In genomic region chr14:69002069-69002468, GRCh38 we compare ENCODE assay signal across 10 cellular contexts. TPM values are rescaled to one million over a fixed set of nuclear protein-coding genes. Genes with fewer than 3 reads are reported as not detected.
DNase-seq lines count a peak whose midpoint lies in the region; ATAC-seq and TF ChIP-seq lines count a peak whose summit lies in the region.
"Had no signal": no experiment of that assay in that cellular context is flagged by ENCODE, and none has a peak within 500 bp of the region (broad histone marks: within the 10 kb centered on the region; RNA-seq: fewer than 3 reads in every experiment).

No MANE protein-coding gene starts in this region.

- no peak overlapping the region for H2BK5ac ChIP-seq in trophoblast cell (ENCODE audit: low read depth, low read length, poor library complexity)

- DNase-seq in GM23248 (peak; percentile 29), Peyer's patch (peak in 1 of 3 donors; percentile 50), fibroblast of pulmonary artery (ENCODE audit: low read depth) (peak; percentile 29), trophoblast cell (peak; percentile 85 to 88), erythroblast (lab: John Stamatoyannopoulos, UW) (no peak)
- no peak for DNase-seq in activated naive CD8-positive, alpha-beta T cell treated with anti-CD3 and anti-CD28 coated beads for 36 hours
- DNase-seq: stimulated activated naive B cell treated with anti-CD40 and anti-IgM and Interleukin-4, amounts not matched to agents 10 μg/mL and 1 μg/mL and 100 μg/mL, for 72 hours had no signal

- 83 to 95% methylated on average over 3 of the region's 3 CpGs for WGBS in GM23248 (ENCODE audit: low coverage in 1 of 2, low lambda C conversion rate in 2 of 2, missing lambda C conversion rate in 2 of 2), 2 experiments
- WGBS in trophoblast cell (ENCODE audit: extremely low coverage, insufficient coverage, insufficient read length), result no CpG with 5 or more reads among the region's 3 CpGs

- peak overlapping the region; percentile 18 for H2AK5ac ChIP-seq in trophoblast cell (ENCODE audit: low read length)

- H3F3A ChIP-seq in GM23248 (ENCODE audit: insufficient read depth), result peaks cover 13% of the 10 kb centered on the region; the same call in 1 of the 2 replicates

- H3K9me3 ChIP-seq in GM23248 (ENCODE audit: low read depth), result no peaks in the 10 kb centered on the region
- H3K9me3 ChIP-seq in Peyer's patch, result no peaks in the 10 kb centered on the region
- H3K9me3 ChIP-seq in trophoblast cell (ENCODE audit: insufficient read depth, low read depth, low read length), result no peaks in the 10 kb centered on the region
- H3K9me3 ChIP-seq: ovary had no signal

- H3K27me3 ChIP-seq in GM23248 (replicated peaks; ENCODE audit: insufficient read depth) (no peaks in the 10 kb centered on the region), Peyer's patch (no peaks in the 10 kb centered on the region), trophoblast cell (ENCODE audit: insufficient read depth, low read length) (no peaks in the 10 kb centered on the region)
- H3K27me3 ChIP-seq: ovary had no signal

- peaks cover 6% of the 10 kb centered on the region for H3K79me1 ChIP-seq in trophoblast cell (ENCODE audit: low read length)

- no peaks in the 10 kb centered on the region for H3K27me3 Mint-ChIP-seq in activated naive CD8-positive, alpha-beta T cell treated with anti-CD3 and anti-CD28 coated beads for 36 hours

- no peak overlapping the region for H3K4ac ChIP-seq in trophoblast cell (ENCODE audit: low read depth, low read length)

- no peak overlapping the region for H3K14ac ChIP-seq in trophoblast cell (ENCODE audit: low read length)

- H3K18ac ChIP-seq in trophoblast cell (ENCODE audit: low read length), result no peak overlapping the region

- ATAC-seq in GM21529 (IDR thresholded peaks at IDR 0.05; ENCODE audit: unreplicated experiment), result no peak
- no peak for ATAC-seq in HG02870 (IDR thresholded peaks at IDR 0.05; ENCODE audit: unreplicated experiment)

- H3K36me3 Mint-ChIP-seq in activated naive CD8-positive, alpha-beta T cell treated with anti-CD3 and anti-CD28 coated beads for 36 hours, result no peaks in the 10 kb centered on the region
- H3K36me3 Mint-ChIP-seq: stimulated activated naive B cell treated with anti-CD40 and anti-IgM and Interleukin-4, amounts not matched to agents 10 μg/mL and 1 μg/mL and 100 μg/mL, for 72 hours had no signal

- H2BK120ac ChIP-seq in trophoblast cell (ENCODE audit: insufficient read depth, low read length, poor library complexity), result no peak overlapping the region

- H3K4me2 ChIP-seq in GM23248 (ENCODE audit: unreplicated experiment) (no peak overlapping the region), trophoblast cell (ENCODE audit: low read length) (no peak overlapping the region)

- H3K9ac ChIP-seq in GM23248 (no peak overlapping the region), trophoblast cell (ENCODE audit: low read length) (no peak overlapping the region)

- peaks cover 18% of the 10 kb centered on the region for H3K4me1 ChIP-seq in GM23248 (ENCODE audit: insufficient read depth)
- no peaks in the 10 kb centered on the region for H3K4me1 ChIP-seq in Peyer's patch
- H3K4me1 ChIP-seq in trophoblast cell (ENCODE audit: control insufficient read depth in 1 of 2, insufficient read depth in 2 of 2, low read length in 2 of 2), result peaks cover 20 to 28% of the 10 kb centered on the region in 2 experiments

- H3K27ac ChIP-seq in GM23248 (no peak overlapping the region), Peyer's patch (no peak overlapping the region), trophoblast cell (ENCODE audit: low read depth, low read length) (peak overlapping the region; percentile 17)
- H3K27ac ChIP-seq: ovary had no signal

- no peak overlapping the region for H3K27ac Mint-ChIP-seq in activated naive CD8-positive, alpha-beta T cell treated with anti-CD3 and anti-CD28 coated beads for 36 hours
- H3K27ac Mint-ChIP-seq: stimulated activated naive B cell treated with anti-CD40 and anti-IgM and Interleukin-4, amounts not matched to agents 10 μg/mL and 1 μg/mL and 100 μg/mL, for 72 hours had no signal

- H3K9me3 Mint-ChIP-seq in activated naive CD8-positive, alpha-beta T cell treated with anti-CD3 and anti-CD28 coated beads for 36 hours, result no peaks in the 10 kb centered on the region
- H3K9me3 Mint-ChIP-seq: stimulated activated naive B cell treated with anti-CD40 and anti-IgM and Interleukin-4, amounts not matched to agents 10 μg/mL and 1 μg/mL and 100 μg/mL, for 72 hours had no signal

- H4K20me1 ChIP-seq in GM23248 (ENCODE audit: insufficient read depth), result no peaks in the 10 kb centered on the region

- no peak overlapping the region for H4K12ac ChIP-seq in trophoblast cell (ENCODE audit: low read depth, low read length)

- TF ChIP-seq CTCF in Peyer's patch (IDR thresholded peaks at IDR 0.05) (peak in 4 of 6 experiments; percentile 15 to 49 (median 40)), fibroblast of pulmonary artery (IDR thresholded peaks at IDR 0.05; ENCODE audit: low read length, missing control alignments) (peak; percentile 26)

- no peak overlapping the region for H3K23ac ChIP-seq in trophoblast cell (ENCODE audit: low read length)

- H3K4me3 Mint-ChIP-seq in activated naive CD8-positive, alpha-beta T cell treated with anti-CD3 and anti-CD28 coated beads for 36 hours, result no peak overlapping the region
- H3K4me3 Mint-ChIP-seq: stimulated activated naive B cell treated with anti-CD40 and anti-IgM and Interleukin-4, amounts not matched to agents 10 μg/mL and 1 μg/mL and 100 μg/mL, for 72 hours had no signal

- in situ Hi-C loops in GM23248 (cut with MboI), result no loop called here

- no peaks in the 10 kb centered on the region for H3K9me2 ChIP-seq in GM23248 (ENCODE audit: insufficient read depth)

- no peak overlapping the region for H2BK12ac ChIP-seq in trophoblast cell (ENCODE audit: low read length)

- H3K4me3 ChIP-seq in GM23248 (no peak overlapping the region), Peyer's patch (no peak overlapping the region), fibroblast of pulmonary artery (replicated peaks; ENCODE audit: low read depth, low read length) (no peak overlapping the region), trophoblast cell (ENCODE audit: low read depth, low read length) (no peak overlapping the region)
- H3K4me3 ChIP-seq: ovary had no signal

- H3K4me1 Mint-ChIP-seq in activated naive CD8-positive, alpha-beta T cell treated with anti-CD3 and anti-CD28 coated beads for 36 hours, result peaks cover 2% of the 10 kb centered on the region
- H3K4me1 Mint-ChIP-seq: stimulated activated naive B cell treated with anti-CD40 and anti-IgM and Interleukin-4, amounts not matched to agents 10 μg/mL and 1 μg/mL and 100 μg/mL, for 72 hours had no signal

- no peaks in the 10 kb centered on the region for H3K79me2 ChIP-seq in GM23248 (ENCODE audit: insufficient read depth)
- no peaks in the 10 kb centered on the region for H3K79me2 ChIP-seq in trophoblast cell (ENCODE audit: control insufficient read depth, insufficient read depth, low read length, poor library complexity)

- no peaks in the 10 kb centered on the region for H3K36me3 ChIP-seq in GM23248 (ENCODE audit: low read depth)
- H3K36me3 ChIP-seq in Peyer's patch, result no peaks in the 10 kb centered on the region
- H3K36me3 ChIP-seq in trophoblast cell (ENCODE audit: control insufficient read depth in 1 of 2, insufficient read depth in 2 of 2, low read length in 2 of 2), result no peaks in the 10 kb centered on the region
- H3K36me3 ChIP-seq: ovary had no signal

- no peak overlapping the region for H4K8ac ChIP-seq in trophoblast cell (ENCODE audit: low read depth, low read length)

- H2AFZ ChIP-seq in GM23248, result no peak overlapping the region
- no peak overlapping the region for H2AFZ ChIP-seq in trophoblast cell (ENCODE audit: insufficient read depth, low read length, poor library complexity)

- no peak for TF ChIP-seq POLR2A in Peyer's patch (IDR thresholded peaks at IDR 0.05)
- TF ChIP-seq POLR2A in erythroblast (IDR thresholded peaks at IDR 0.05; ENCODE audit: low read length), result no peak

- no peak overlapping the region for H4K91ac ChIP-seq in trophoblast cell (ENCODE audit: low read depth, low read length)

RNA-seq across cellular contexts. Expression of gene ACTN1, which starts 23.0 kb away (rescaled TPM):
- total RNA-seq in GM23248 (2014; rRNA removed; shearing (Covaris generic)), result 403 and 414 TPM in 2 replicates
- 593 and 597 TPM in 2 replicates for polyA plus RNA-seq in GM23248 (2016; fragmentation: Nextera tagmentation; extraction: Ambion mirVana)
- 100 to 1,000 TPM in 1 of 4 donors, 10 to 100 TPM in 3; 40.3 to 585 (median 80.1) TPM for total RNA-seq in Peyer's patch
- polyA plus RNA-seq in trophoblast cell (2013), result 427 and 440 TPM in 2 replicates
- total RNA-seq in activated naive CD8-positive, alpha-beta T cell treated with anti-CD3 and anti-CD28 coated beads for 36 hours, result 100 to 1,000 TPM; 171 to 177 TPM

Comparison
In these comparisons a context has a peak if more than half of its experiments do, and no peak if none do; other contexts are left out.
1. DNase-seq: peak in GM23248 (single experiment), fibroblast of pulmonary artery (single experiment) and trophoblast cell (2 of 2); none in erythroblast (0 of 2) and activated naive CD8-positive, alpha-beta T cell treated with anti-CD3 and anti-CD28 coated beads for 36 hours (single experiment).